In the genomic region with DNA sequence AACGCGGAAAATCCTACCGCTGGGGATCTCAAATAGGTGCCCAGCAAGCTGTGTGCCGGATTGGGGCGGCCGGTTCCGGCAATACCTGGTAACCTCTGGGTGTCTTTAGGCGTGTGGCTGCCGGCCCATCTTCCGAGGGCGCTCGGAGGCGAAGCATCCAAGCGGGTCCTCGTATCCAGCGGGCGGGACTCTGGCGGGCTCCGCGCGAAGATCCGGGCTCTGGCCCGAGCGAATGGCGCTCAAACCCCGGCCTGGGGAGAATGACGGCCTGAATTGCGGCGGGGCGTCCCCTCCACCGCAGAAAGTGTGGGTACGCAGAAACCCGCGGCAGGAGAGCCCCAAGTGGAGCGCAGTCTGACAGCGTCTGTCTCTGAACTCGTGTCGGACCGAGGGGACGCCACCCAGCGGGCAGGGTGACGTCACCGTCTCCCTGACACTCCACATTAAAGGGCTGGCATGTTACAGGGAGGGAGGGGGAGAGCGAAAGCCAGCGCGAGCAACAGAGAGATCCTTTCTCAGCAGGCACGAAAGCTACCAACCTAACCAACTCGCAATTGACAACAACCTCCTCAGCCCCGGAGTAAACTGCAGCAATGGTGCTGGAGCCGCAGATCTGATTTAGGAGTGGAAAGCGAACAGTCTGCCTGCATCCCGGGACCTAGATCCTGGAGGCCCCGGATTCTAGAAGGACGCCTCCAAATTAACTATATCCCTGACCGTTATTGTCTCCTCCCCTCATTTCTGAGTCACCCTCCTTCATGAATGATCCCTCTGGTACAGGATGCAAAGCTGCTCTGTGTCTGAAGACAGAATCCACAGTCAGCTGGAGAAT, we compare ENCODE assay signal across 14 cellular contexts. TPM values are rescaled to one million over a fixed set of nuclear protein-coding genes. Genes with fewer than 3 reads are reported as not detected.
DNase-seq lines count a peak whose midpoint lies in the region; ATAC-seq and TF ChIP-seq lines count a peak whose summit lies in the region.
"Had no signal": no experiment of that assay in that cellular context is flagged by ENCODE, and none has a peak within 500 bp of the region (broad histone marks: within the 10 kb centered on the region; RNA-seq: fewer than 3 reads in every experiment).

A gene with protein sequence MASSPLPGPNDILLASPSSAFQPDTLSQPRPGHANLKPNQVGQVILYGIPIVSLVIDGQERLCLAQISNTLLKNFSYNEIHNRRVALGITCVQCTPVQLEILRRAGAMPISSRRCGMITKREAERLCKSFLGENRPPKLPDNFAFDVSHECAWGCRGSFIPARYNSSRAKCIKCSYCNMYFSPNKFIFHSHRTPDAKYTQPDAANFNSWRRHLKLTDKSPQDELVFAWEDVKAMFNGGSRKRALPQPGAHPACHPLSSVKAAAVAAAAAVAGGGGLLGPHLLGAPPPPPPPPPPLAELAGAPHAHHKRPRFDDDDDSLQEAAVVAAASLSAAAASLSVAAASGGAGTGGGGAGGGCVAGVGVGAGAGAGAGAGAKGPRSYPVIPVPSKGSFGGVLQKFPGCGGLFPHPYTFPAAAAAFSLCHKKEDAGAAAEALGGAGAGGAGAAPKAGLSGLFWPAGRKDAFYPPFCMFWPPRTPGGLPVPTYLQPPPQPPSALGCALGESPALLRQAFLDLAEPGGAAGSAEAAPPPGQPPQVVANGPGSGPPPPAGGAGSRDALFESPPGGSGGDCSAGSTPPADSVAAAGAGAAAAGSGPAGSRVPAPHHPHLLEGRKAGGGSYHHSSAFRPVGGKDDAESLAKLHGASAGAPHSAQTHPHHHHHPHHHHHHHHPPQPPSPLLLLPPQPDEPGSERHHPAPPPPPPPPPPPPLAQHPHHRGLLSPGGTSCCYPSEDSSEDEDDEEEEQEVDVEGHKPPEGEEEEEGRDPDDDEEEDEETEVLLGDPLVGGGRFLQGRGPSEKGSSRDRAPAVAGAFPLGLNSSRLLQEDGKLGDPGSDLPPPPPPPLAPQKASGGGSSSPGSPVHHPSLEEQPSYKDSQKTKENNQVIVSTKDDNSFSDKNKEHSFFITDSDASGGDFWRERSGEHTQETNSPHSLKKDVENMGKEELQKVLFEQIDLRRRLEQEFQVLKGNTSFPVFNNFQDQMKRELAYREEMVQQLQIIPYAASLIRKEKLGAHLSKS (minus strand): TSS at position 372 of the 832 bp plus-strand sequence. CDS start 2,477 bp downstream, outside the sequence.

- peaks cover 2% of the 10 kb centered on the region for H3K4me1 ChIP-seq in NT2/D1 (ENCODE audit: insufficient read depth, insufficient read length)
- H3K4me1 ChIP-seq in SJCRH30 = no peaks in the 10 kb centered on the region

- no peak for ATAC-seq in HG02678 (IDR thresholded peaks at IDR 0.05; ENCODE audit: unreplicated experiment)
- ATAC-seq: HCT116, left colon had no signal

- H3K27ac ChIP-seq in SJCRH30 = no peak within 1 kb of the TSS
- H3K27ac ChIP-seq: RWPE1, VCaP had no signal

- H3K9me3 ChIP-seq in NT2/D1 (ENCODE audit: insufficient read depth, low read length) (peaks cover 12% of the 10 kb centered on the region; the same call in 1 of the 2 replicates), iPS-18c (ENCODE audit: control insufficient read depth, insufficient read depth, low read length) (peaks cover 4% of the 10 kb centered on the region), SJCRH30 (replicated peaks) (no peaks in the 10 kb centered on the region)

- H3K36me3 ChIP-seq in NT2/D1 (ENCODE audit: insufficient read depth, insufficient read length, low read length) (no peaks in the 10 kb centered on the region), SJCRH30 (no peaks in the 10 kb centered on the region)

- peak; percentile 48 for DNase-seq in stimulated activated CD4-positive, alpha-beta T cell treated with anti-CD3 and anti-CD28 coated beads, Interleukin-15, amount 100 ng/mL, for 24 hours
- DNase-seq in stimulated activated CD4-positive, alpha-beta T cell treated with anti-CD3 and anti-CD28 coated beads, Interleukin-4, amount 100 ng/mL, for 1 hour = no peak
- DNase-seq in NT2/D1 (ENCODE audit: low read depth, low spot score) (no peak), GM10266 (ENCODE audit: extremely low spot score) (no peak), SJCRH30 (no peak)
- DNase-seq: CD8-positive, alpha-beta memory T cell; cortex of kidney; left colon; stimulated activated naive CD4-positive, alpha-beta T cell treated with Interleukin-2 at 50 U/mL for 16 hours had no signal

- H3K9ac ChIP-seq in NT2/D1 (ENCODE audit: insufficient read length, low read depth) = no peak within 1 kb of the TSS

- H3K27me3 ChIP-seq in NT2/D1 (ENCODE audit: insufficient read depth, insufficient read length) = peaks cover 86% of the 10 kb centered on the region
- H3K27me3 ChIP-seq in SJCRH30 = no peaks in the 10 kb centered on the region

- TF ChIP-seq CTCF in GM10266 (IDR thresholded peaks at IDR 0.05; ENCODE audit: control insufficient read depth, insufficient read depth, low read depth, missing control alignments) = no peak

- H3K4me3 ChIP-seq in NT2/D1 (ENCODE audit: insufficient read length, low read depth) (peak within 1 kb of the TSS; percentile 31), iPS-18c (ENCODE audit: insufficient read depth, low read depth, low read length) (peak within 1 kb of the TSS; percentile 34), SJCRH30 (no peak within 1 kb of the TSS)

RNA-seq across cellular contexts. Expression of the gene that starts here (rescaled TPM):
- not detected in 2 replicates for total RNA-seq in SJCRH30 (2014; rRNA removed; shearing (Covaris generic))
- total RNA-seq: CD8-positive, alpha-beta memory T cell; left colon had no signal
